ENCODE assay signal across 23 cellular contexts in the genomic region with DNA sequence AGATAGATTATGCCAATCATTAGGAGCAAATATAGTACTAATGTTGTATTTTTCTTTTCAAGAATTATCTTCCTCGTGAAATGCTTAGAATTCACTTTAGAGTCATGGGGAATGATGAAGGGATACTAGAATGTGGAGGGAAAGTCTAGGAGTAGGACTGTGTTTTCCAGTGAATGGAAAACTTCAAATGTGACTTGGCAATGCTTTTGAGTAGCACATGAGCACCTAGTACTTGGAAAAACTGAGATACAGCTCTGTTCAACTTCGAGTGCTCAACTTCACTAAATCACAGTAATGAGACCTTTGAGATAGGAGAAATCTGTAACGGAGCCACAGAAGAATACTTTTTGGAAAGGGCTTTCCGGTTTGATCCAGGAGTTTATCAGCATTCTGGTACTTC.
"Had no signal": no experiment of that assay in that cellular context is flagged by ENCODE, and none has a peak within 500 bp of the region (broad histone marks: within the 10 kb centered on the region; RNA-seq: fewer than 3 reads in every experiment).

No MANE protein-coding gene starts in this region.

- H3K27me3 Mint-ChIP-seq: dendritic cell treated with granulocyte-macrophage colony-stimulating factor and Interleukin-4, amounts not matched to agents 40 ng/mL and 50 ng/mL, for 4 days; effector memory CD8-positive, alpha-beta T cell; memory B cell; naive B cell had no signal

- H3K27ac ChIP-seq: colonic mucosa, epithelial cell of prostate, esophagus squamous epithelium, gastrocnemius medialis, heart right ventricle, left ventricle myocardium inferior, lower lobe of right lung had no signal

- H3K4me1 Mint-ChIP-seq: endodermal cell had no signal

- H3K27ac Mint-ChIP-seq: dendritic cell treated with granulocyte-macrophage colony-stimulating factor and Interleukin-4, amounts not matched to agents 40 ng/mL and 50 ng/mL, for 4 days; effector memory CD8-positive, alpha-beta T cell; endodermal cell; memory B cell; mesothelial cell of epicardium; naive B cell had no signal

- H3K27me3 ChIP-seq: colonic mucosa, esophagus squamous epithelium, gastrocnemius medialis, heart right ventricle had no signal

- H3K9me3 ChIP-seq: colonic mucosa, esophagus squamous epithelium, gastrocnemius medialis, heart right ventricle, left ventricle myocardium inferior, lower lobe of right lung, mucosa of descending colon had no signal

- H3K4me3 Mint-ChIP-seq: dendritic cell treated with granulocyte-macrophage colony-stimulating factor and Interleukin-4, amounts not matched to agents 40 ng/mL and 50 ng/mL, for 4 days; effector memory CD8-positive, alpha-beta T cell; endodermal cell; memory B cell; mesothelial cell of epicardium; naive B cell had no signal

- H3K4me3 ChIP-seq: colonic mucosa, esophagus squamous epithelium, gastrocnemius medialis, heart right ventricle, left ventricle myocardium inferior, lower lobe of right lung, mucosa of descending colon had no signal

- H3K4me1 ChIP-seq: colonic mucosa, lower lobe of right lung had no signal

- H3K9me3 Mint-ChIP-seq: dendritic cell treated with granulocyte-macrophage colony-stimulating factor and Interleukin-4, amounts not matched to agents 40 ng/mL and 50 ng/mL, for 4 days; effector memory CD8-positive, alpha-beta T cell; endodermal cell; memory B cell; mesothelial cell of epicardium; naive B cell had no signal

- DNase-seq: colonic mucosa; cortex of kidney; effector CD8-positive, alpha-beta T cell; effector memory CD8-positive, alpha-beta T cell; endodermal cell; erythroblast; esophagus squamous epithelium; foreskin fibroblast; foreskin melanocyte; gastrocnemius medialis; glutamatergic neuron; head of caudate nucleus; heart right ventricle; hippocampal formation; left cardiac atrium; left ventricle myocardium inferior; lower lobe of right lung; mucosa of descending colon; naive B cell had no signal

- ATAC-seq: effector memory CD8-positive, alpha-beta T cell; gastrocnemius medialis; left cardiac atrium; lower lobe of right lung; mucosa of descending colon had no signal

- H3K36me3 ChIP-seq: colonic mucosa, esophagus squamous epithelium, gastrocnemius medialis, left ventricle myocardium inferior, lower lobe of right lung had no signal
